Comparison of ENCODE assay signal across 19 cellular contexts in genomic region chr7:125057974-125058373, GRCh38.
DNase-seq lines count a peak whose midpoint lies in the region; ATAC-seq and TF ChIP-seq lines count a peak whose summit lies in the region.
"Had no signal": no experiment of that assay in that cellular context is flagged by ENCODE, and none has a peak within 500 bp of the region (broad histone marks: within the 10 kb centered on the region; RNA-seq: fewer than 3 reads in every experiment).

No MANE protein-coding gene starts in this region.

- H3K4me3 Mint-ChIP-seq in glutamatergic neuron (ENCODE audit: unreplicated experiment): no peak overlapping the region
- no peak overlapping the region for H3K4me3 Mint-ChIP-seq in neural progenitor cell
- H3K4me3 Mint-ChIP-seq: CD8-positive, alpha-beta memory T cell had no signal

- no peaks in the 10 kb centered on the region for H3F3A ChIP-seq in neural progenitor cell (ENCODE audit: low read depth)

- H3K4me3 ChIP-seq in neural progenitor cell: no peak overlapping the region
- H3K4me3 ChIP-seq: BLaER1 treated with 17β-estradiol and CSF1 and Interleukin-3, amounts not matched to agents 10 nM and 100 nM had no signal

- H3K4me1 Mint-ChIP-seq in glutamatergic neuron (ENCODE audit: low read depth, unreplicated experiment): peaks cover 33% of the 10 kb centered on the region
- H3K4me1 Mint-ChIP-seq in neural progenitor cell: peaks cover 27% of the 10 kb centered on the region
- H3K4me1 Mint-ChIP-seq: CD8-positive, alpha-beta memory T cell had no signal

- no peak overlapping the region for H3K4me2 ChIP-seq in neural progenitor cell
- H3K4me2 ChIP-seq: BLaER1 treated with 17β-estradiol and CSF1 and Interleukin-3, amounts not matched to agents 10 nM and 100 nM had no signal

- no peaks in the 10 kb centered on the region for H3K4me1 ChIP-seq in neural progenitor cell

- H3K9me3 Mint-ChIP-seq in glutamatergic neuron (ENCODE audit: unreplicated experiment): peaks cover 3% of the 10 kb centered on the region
- no peaks in the 10 kb centered on the region for H3K9me3 Mint-ChIP-seq in neural progenitor cell

- H3K27me3 ChIP-seq in neural progenitor cell: no peaks in the 10 kb centered on the region
- H3K27me3 ChIP-seq: BLaER1 treated with 17β-estradiol and CSF1 and Interleukin-3, amounts not matched to agents 10 nM and 100 nM had no signal

- no peaks in the 10 kb centered on the region for H4K20me1 ChIP-seq in neural progenitor cell (ENCODE audit: low read depth)
- H4K20me1 ChIP-seq: BLaER1 treated with 17β-estradiol and CSF1 and Interleukin-3, amounts not matched to agents 10 nM and 100 nM had no signal

- peak overlapping the region; percentile 39 for H2AFZ ChIP-seq in neural progenitor cell (replicated peaks)

- no peak overlapping the region for H3K9ac ChIP-seq in neural progenitor cell
- H3K9ac ChIP-seq: BLaER1 treated with 17β-estradiol and CSF1 and Interleukin-3, amounts not matched to agents 10 nM and 100 nM had no signal

- H3K27me3 Mint-ChIP-seq in glutamatergic neuron (ENCODE audit: unreplicated experiment): peaks cover 7% of the 10 kb centered on the region
- no peaks in the 10 kb centered on the region for H3K27me3 Mint-ChIP-seq in neural progenitor cell (ENCODE audit: insufficient read depth, low read depth)

- no peaks in the 10 kb centered on the region for H3K79me2 ChIP-seq in neural progenitor cell (ENCODE audit: low read depth)

- H3K36me3 Mint-ChIP-seq in glutamatergic neuron (ENCODE audit: unreplicated experiment) (no peaks in the 10 kb centered on the region), neural progenitor cell (no peaks in the 10 kb centered on the region)
- H3K36me3 Mint-ChIP-seq: CD8-positive, alpha-beta memory T cell had no signal

- DNase-seq in NCI-H510A treated with DMSO at 0.1 percent for 48 hours (lab: John Stamatoyannopoulos, UW) (peak; percentile 37), NCI-H510A (lab: John Stamatoyannopoulos, UW) (no peak), OCI-M1 (lab: John Stamatoyannopoulos, UW) (peak; percentile 19), glutamatergic neuron (no peak), neural progenitor cell (ENCODE audit: low spot score) (no peak)
- DNase-seq: CD8-positive, alpha-beta memory T cell; GF-D8; HCEC 1CT; KBM-7; MV-4-11; NCI-H1436; NCI-H2081; NCI-H526 had no signal

- TF ChIP-seq CTCF in glutamatergic neuron (IDR thresholded peaks at IDR 0.05; ENCODE audit: partially characterized antibody, unreplicated experiment) (no peak), neural progenitor cell (IDR thresholded peaks at IDR 0.05) (no peak)

- ATAC-seq in GM21515 (IDR thresholded peaks at IDR 0.05; ENCODE audit: unreplicated experiment) (no peak), HG02973 (IDR thresholded peaks at IDR 0.05; ENCODE audit: unreplicated experiment) (no peak), HG03442 (IDR thresholded peaks at IDR 0.05; ENCODE audit: unreplicated experiment) (no peak)
- ATAC-seq: Panc1, SK-N-SH treated with all-trans-retinoic acid at 6 μM for 48 hours had no signal

- H3K27ac Mint-ChIP-seq in glutamatergic neuron (ENCODE audit: unreplicated experiment) (peak overlapping the region; percentile 1), neural progenitor cell (no peak overlapping the region)
- H3K27ac Mint-ChIP-seq: CD8-positive, alpha-beta memory T cell had no signal

- H3K36me3 ChIP-seq in neural progenitor cell: no peaks in the 10 kb centered on the region
- H3K36me3 ChIP-seq: BLaER1 treated with 17β-estradiol and CSF1 and Interleukin-3, amounts not matched to agents 10 nM and 100 nM had no signal

- no peak overlapping the region for H3K27ac ChIP-seq in neural progenitor cell
- H3K27ac ChIP-seq: BLaER1 treated with 17β-estradiol and CSF1 and Interleukin-3, amounts not matched to agents 10 nM and 100 nM had no signal

- H3K9me3 ChIP-seq in neural progenitor cell (ENCODE audit: low read depth): no peaks in the 10 kb centered on the region
- H3K9me3 ChIP-seq: BLaER1 treated with 17β-estradiol and CSF1 and Interleukin-3, amounts not matched to agents 10 nM and 100 nM had no signal

Comparison
In these comparisons a context has a peak if more than half of its experiments do, and no peak if none do; other contexts are left out.
1. DNase-seq: peak in NCI-H510A treated with DMSO at 0.1 percent for 48 hours (single experiment) and OCI-M1 (single experiment); none in NCI-H510A (single experiment), glutamatergic neuron (single experiment) and neural progenitor cell (single experiment).